Comparison of ENCODE assay signal across 10 cellular contexts in the genomic region with DNA sequence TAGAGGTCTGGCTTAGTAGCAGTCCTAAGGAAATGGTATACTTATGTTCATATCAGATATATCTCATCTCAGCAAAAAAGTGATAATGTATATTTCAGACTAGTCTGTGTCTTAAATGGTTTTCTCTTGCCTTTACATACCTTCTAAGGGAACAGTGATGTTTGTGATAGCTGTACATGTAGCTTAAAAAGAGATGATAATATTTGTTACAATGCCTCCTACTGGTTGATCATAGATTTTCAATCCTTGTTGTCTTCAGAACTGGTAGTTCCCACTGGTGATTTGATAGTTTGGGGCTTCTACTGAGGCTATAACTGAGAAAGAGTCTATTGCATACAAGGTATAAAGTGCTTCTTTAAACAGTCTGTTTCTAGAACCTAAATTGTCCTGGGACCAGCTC.
DNase-seq lines count a peak whose midpoint lies in the region; ATAC-seq, FAIRE-seq and TF ChIP-seq lines count a peak whose summit lies in the region.
"Had no signal": no experiment of that assay in that cellular context is flagged by ENCODE, and none has a peak within 500 bp of the region (broad histone marks: within the 10 kb centered on the region; RNA-seq: fewer than 3 reads in every experiment).

No MANE protein-coding gene starts in this region.

- H3K27me3 ChIP-seq in lower lobe of right lung (ENCODE audit: low read depth) = no peaks in the 10 kb centered on the region
- H3K27me3 ChIP-seq: adrenal gland had no signal

- no peaks in the 10 kb centered on the region for H3K36me3 ChIP-seq in lower lobe of right lung
- H3K36me3 ChIP-seq: adrenal gland had no signal

- no peak for TF ChIP-seq EP300 in Ishikawa (IDR thresholded peaks at IDR 0.05; ENCODE audit: borderline replicate concordance)

- no peak overlapping the region for H3K4me3 ChIP-seq in lower lobe of right lung
- H3K4me3 ChIP-seq: adrenal gland had no signal

- peak; percentile 9 for FAIRE-seq in TTC549 (lab: Jason Lieb, UNC)

- TF ChIP-seq CTCF in lower lobe of right lung (IDR thresholded peaks at IDR 0.05) = peak; percentile 13

- no peak overlapping the region for H3K27ac ChIP-seq in lower lobe of right lung
- H3K27ac ChIP-seq: adrenal gland had no signal

- ATAC-seq in lower lobe of right lung = no peak
- no peak for ATAC-seq in sciatic nerve
- ATAC-seq: right cardiac atrium had no signal

- TF ChIP-seq RAD21 in Ishikawa (IDR thresholded peaks at IDR 0.05; ENCODE audit: low read depth) = peak; percentile 46

- no peaks in the 10 kb centered on the region for H3K4me1 ChIP-seq in lower lobe of right lung

- DNase-seq in EH (ENCODE audit: low read depth) = peak; percentile 12
- DNase-seq in lower lobe of right lung = no peak
- DNase-seq in HuH-7.5 (ENCODE audit: low spot score) = no peak
- DNase-seq in NCI-H345 (lab: John Stamatoyannopoulos, UW) = no peak
- DNase-seq in sciatic nerve (ENCODE audit: low spot score) = no peak
- DNase-seq: adrenal gland, NCI-H2029, right cardiac atrium had no signal

- intact Hi-C loops in lower lobe of right lung (cut with DNase I) = no loop called here
- intact Hi-C loops in sciatic nerve (cut with DNase I) = no loop called here

- no peaks in the 10 kb centered on the region for H3K9me3 ChIP-seq in lower lobe of right lung
- H3K9me3 ChIP-seq: adrenal gland had no signal

TF ChIP-seq in Ishikawa, 13 proteins besides CTCF, POLR2A, EP300 and RAD21:
- TF ChIP-seq TAF1 (IDR thresholded peaks at IDR 0.05; ENCODE audit: low read depth) = no peak
- no peak for TF ChIP-seq NFIC (IDR thresholded peaks at IDR 0.05)
- no peak for TF ChIP-seq ZBTB7A (IDR thresholded peaks at IDR 0.05; ENCODE audit: low read depth)
- TF ChIP-seq, protein P1, sequence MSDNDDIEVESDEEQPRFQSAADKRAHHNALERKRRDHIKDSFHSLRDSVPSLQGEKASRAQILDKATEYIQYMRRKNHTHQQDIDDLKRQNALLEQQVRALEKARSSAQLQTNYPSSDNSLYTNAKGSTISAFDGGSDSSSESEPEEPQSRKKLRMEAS (IDR thresholded peaks at IDR 0.05) = no peak
- TF ChIP-seq TCF12 (IDR thresholded peaks at IDR 0.05; ENCODE audit: low read depth) = no peak
- TF ChIP-seq YY1 (IDR thresholded peaks at IDR 0.05; ENCODE audit: low read depth) = no peak
- TF ChIP-seq CEBPB (IDR thresholded peaks at IDR 0.05) = no peak
- no peak for TF ChIP-seq EGR1 (IDR thresholded peaks at IDR 0.05)
- TF ChIP-seq, protein P2, sequence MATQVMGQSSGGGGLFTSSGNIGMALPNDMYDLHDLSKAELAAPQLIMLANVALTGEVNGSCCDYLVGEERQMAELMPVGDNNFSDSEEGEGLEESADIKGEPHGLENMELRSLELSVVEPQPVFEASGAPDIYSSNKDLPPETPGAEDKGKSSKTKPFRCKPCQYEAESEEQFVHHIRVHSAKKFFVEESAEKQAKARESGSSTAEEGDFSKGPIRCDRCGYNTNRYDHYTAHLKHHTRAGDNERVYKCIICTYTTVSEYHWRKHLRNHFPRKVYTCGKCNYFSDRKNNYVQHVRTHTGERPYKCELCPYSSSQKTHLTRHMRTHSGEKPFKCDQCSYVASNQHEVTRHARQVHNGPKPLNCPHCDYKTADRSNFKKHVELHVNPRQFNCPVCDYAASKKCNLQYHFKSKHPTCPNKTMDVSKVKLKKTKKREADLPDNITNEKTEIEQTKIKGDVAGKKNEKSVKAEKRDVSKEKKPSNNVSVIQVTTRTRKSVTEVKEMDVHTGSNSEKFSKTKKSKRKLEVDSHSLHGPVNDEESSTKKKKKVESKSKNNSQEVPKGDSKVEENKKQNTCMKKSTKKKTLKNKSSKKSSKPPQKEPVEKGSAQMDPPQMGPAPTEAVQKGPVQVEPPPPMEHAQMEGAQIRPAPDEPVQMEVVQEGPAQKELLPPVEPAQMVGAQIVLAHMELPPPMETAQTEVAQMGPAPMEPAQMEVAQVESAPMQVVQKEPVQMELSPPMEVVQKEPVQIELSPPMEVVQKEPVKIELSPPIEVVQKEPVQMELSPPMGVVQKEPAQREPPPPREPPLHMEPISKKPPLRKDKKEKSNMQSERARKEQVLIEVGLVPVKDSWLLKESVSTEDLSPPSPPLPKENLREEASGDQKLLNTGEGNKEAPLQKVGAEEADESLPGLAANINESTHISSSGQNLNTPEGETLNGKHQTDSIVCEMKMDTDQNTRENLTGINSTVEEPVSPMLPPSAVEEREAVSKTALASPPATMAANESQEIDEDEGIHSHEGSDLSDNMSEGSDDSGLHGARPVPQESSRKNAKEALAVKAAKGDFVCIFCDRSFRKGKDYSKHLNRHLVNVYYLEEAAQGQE (IDR thresholded peaks at IDR 0.05; ENCODE audit: low read depth) = no peak
- TF ChIP-seq, protein P3, sequence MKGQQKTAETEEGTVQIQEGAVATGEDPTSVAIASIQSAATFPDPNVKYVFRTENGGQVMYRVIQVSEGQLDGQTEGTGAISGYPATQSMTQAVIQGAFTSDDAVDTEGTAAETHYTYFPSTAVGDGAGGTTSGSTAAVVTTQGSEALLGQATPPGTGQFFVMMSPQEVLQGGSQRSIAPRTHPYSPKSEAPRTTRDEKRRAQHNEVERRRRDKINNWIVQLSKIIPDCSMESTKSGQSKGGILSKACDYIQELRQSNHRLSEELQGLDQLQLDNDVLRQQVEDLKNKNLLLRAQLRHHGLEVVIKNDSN (IDR thresholded peaks at IDR 0.05) = no peak
- no peak for TF ChIP-seq FOXM1 (IDR thresholded peaks at IDR 0.05; ENCODE audit: borderline replicate concordance, low read depth)
- TF ChIP-seq CREB1 (IDR thresholded peaks at IDR 0.05; ENCODE audit: low read depth) = no peak
- TF ChIP-seq TEAD4 (IDR thresholded peaks at IDR 0.05) = no peak
